In genomic region chr2:67560818-67561221, GRCh38 we compare ENCODE assay signal across 20 cellular contexts.
DNase-seq lines count a peak whose midpoint lies in the region; ATAC-seq and TF ChIP-seq lines count a peak whose summit lies in the region.
"Had no signal": no experiment of that assay in that cellular context is flagged by ENCODE, and none has a peak within 500 bp of the region (broad histone marks: within the 10 kb centered on the region; RNA-seq: fewer than 3 reads in every experiment).

No MANE protein-coding gene starts in this region.

- intact Hi-C loops in left ventricle myocardium inferior (cut with micrococcal nuclease): no loop called here
- intact Hi-C loops in activated CD4-positive, alpha-beta T cell treated with anti-CD3 and anti-CD28 coated beads for 36 hours (cut with DNase I, micrococcal nuclease): no loop called here

- in situ Hi-C loops in GM23248 (cut with MboI): no loop called here

- no peaks in the 10 kb centered on the region for H3K36me3 Mint-ChIP-seq in activated CD4-positive, alpha-beta T cell treated with anti-CD3 and anti-CD28 coated beads for 36 hours (ENCODE audit: low read depth)
- no peaks in the 10 kb centered on the region for H3K36me3 Mint-ChIP-seq in stimulated activated memory B cell treated with anti-CD40 and anti-IgM and Interleukin-4, amounts not matched to agents 10 μg/mL and 1 μg/mL and 100 μg/mL, for 72 hours
- H3K36me3 Mint-ChIP-seq: neural progenitor cell had no signal

- H3K4me3 Mint-ChIP-seq in activated CD4-positive, alpha-beta T cell treated with anti-CD3 and anti-CD28 coated beads for 36 hours: no peak overlapping the region
- no peak overlapping the region for H3K4me3 Mint-ChIP-seq in stimulated activated memory B cell treated with anti-CD40 and anti-IgM and Interleukin-4, amounts not matched to agents 10 μg/mL and 1 μg/mL and 100 μg/mL, for 72 hours
- H3K4me3 Mint-ChIP-seq: neural progenitor cell had no signal

- CTCF ChIA-PET in activated CD4-positive, alpha-beta T cell treated with anti-CD3 and anti-CD28 coated beads for 36 hours (lab: Charles Lee): interaction anchor here (1.3 kb wide), 1 partner anchor 10 kb away, joined by 4 read pairs; no protein-coding TSS in a partner anchor

- H4K20me1 ChIP-seq in GM23248 (ENCODE audit: insufficient read depth): no peaks in the 10 kb centered on the region

- H3K4me1 Mint-ChIP-seq in activated CD4-positive, alpha-beta T cell treated with anti-CD3 and anti-CD28 coated beads for 36 hours: no peaks in the 10 kb centered on the region
- no peaks in the 10 kb centered on the region for H3K4me1 Mint-ChIP-seq in stimulated activated memory B cell treated with anti-CD40 and anti-IgM and Interleukin-4, amounts not matched to agents 10 μg/mL and 1 μg/mL and 100 μg/mL, for 72 hours

- H3K27me3 ChIP-seq in GM23248 (replicated peaks; ENCODE audit: insufficient read depth) (no peaks in the 10 kb centered on the region), adipocyte (replicated peaks; ENCODE audit: control insufficient read depth, insufficient read depth, low read length) (no peaks in the 10 kb centered on the region), left ventricle myocardium inferior (ENCODE audit: low read depth) (no peaks in the 10 kb centered on the region)
- H3K27me3 ChIP-seq: foreskin keratinocyte, neural progenitor cell had no signal

- H2AFZ ChIP-seq in GM23248: no peak overlapping the region
- H2AFZ ChIP-seq: neural progenitor cell had no signal

- H3K27ac Mint-ChIP-seq in activated CD4-positive, alpha-beta T cell treated with anti-CD3 and anti-CD28 coated beads for 36 hours: no peak overlapping the region
- no peak overlapping the region for H3K27ac Mint-ChIP-seq in stimulated activated memory B cell treated with anti-CD40 and anti-IgM and Interleukin-4, amounts not matched to agents 10 μg/mL and 1 μg/mL and 100 μg/mL, for 72 hours
- H3K27ac Mint-ChIP-seq: neural progenitor cell had no signal

- no peaks in the 10 kb centered on the region for H3K79me2 ChIP-seq in GM23248 (ENCODE audit: insufficient read depth)

- H3K36me3 ChIP-seq in GM23248 (ENCODE audit: low read depth) (no peaks in the 10 kb centered on the region), adipocyte (ENCODE audit: control insufficient read depth, insufficient read depth, low read length, severe bottlenecking) (no peaks in the 10 kb centered on the region), left ventricle myocardium inferior (no peaks in the 10 kb centered on the region)
- H3K36me3 ChIP-seq: neural progenitor cell, thoracic aorta had no signal

- 96 to 100% methylated on average over 2 of the region's 2 CpGs for WGBS in GM23248 (ENCODE audit: low coverage in 1 of 2, low lambda C conversion rate in 2 of 2, missing lambda C conversion rate in 2 of 2), 2 experiments

- DNase-seq in GM23248 (no peak), adipocyte (ENCODE audit: low read depth) (peak; percentile 64), left ventricle myocardium inferior (no peak), renal cortical epithelial cell (ENCODE audit: low read depth) (peak; percentile 21), RKO (ENCODE audit: low spot score) (no peak), cerebellum (ENCODE audit: low spot score) (no peak)
- DNase-seq in activated CD4-positive, alpha-beta T cell treated with anti-CD3 and anti-CD28 coated beads for 36 hours: no peak
- DNase-seq: activated CD4-positive, alpha-beta T cell treated with anti-CD3 and anti-CD28 coated beads, Interleukin-2, amount 50 U/mL, for 1 hour; activated CD8-positive, alpha-beta memory T cell treated with anti-CD3 and anti-CD28 coated beads, Interleukin-2, amount 50 U/mL, for 48 hours; activated gamma-delta T cell treated with Interleukin-2 at 50 U/mL for 16 hours; cerebellar nuclear complex; Karpas-422; NCI-H1092; NCI-H446; RPMI8226; stimulated activated CD4-positive, alpha-beta T cell treated with anti-CD3 and anti-CD28 coated beads, Interleukin-15, amount 100 ng/mL, for 24 hours had no signal

- H3K4me3 ChIP-seq in GM23248 (no peak overlapping the region), adipocyte (ENCODE audit: low read length) (no peak overlapping the region), left ventricle myocardium inferior (no peak overlapping the region)
- H3K4me3 ChIP-seq: neural progenitor cell had no signal

- H3K27ac ChIP-seq in GM23248: peak overlapping the region; percentile 20
- peak overlapping the region; percentile 79 for H3K27ac ChIP-seq in left ventricle myocardium inferior (replicated peaks)
- H3K27ac ChIP-seq: foreskin keratinocyte, neural progenitor cell, thoracic aorta had no signal

- peaks cover 48% of the 10 kb centered on the region for H3F3A ChIP-seq in GM23248 (ENCODE audit: insufficient read depth)

- peaks cover 2% of the 10 kb centered on the region; the same call in 1 of the 2 replicates for H3K9me2 ChIP-seq in GM23248 (ENCODE audit: insufficient read depth)

- peaks cover 35% of the 10 kb centered on the region for H3K4me1 ChIP-seq in GM23248 (ENCODE audit: insufficient read depth)
- H3K4me1 ChIP-seq in adipocyte (ENCODE audit: control insufficient read depth, insufficient read depth, low read length): peaks cover 47% of the 10 kb centered on the region
- peaks cover 19% of the 10 kb centered on the region for H3K4me1 ChIP-seq in left ventricle myocardium inferior
- H3K4me1 ChIP-seq: neural progenitor cell had no signal

- no peak for ATAC-seq in activated CD4-positive, alpha-beta T cell treated with anti-CD3 and anti-CD28 coated beads for 36 hours
- ATAC-seq in stimulated activated memory B cell treated with anti-CD40 and anti-IgM and Interleukin-4, amounts not matched to agents 10 μg/mL and 1 μg/mL and 100 μg/mL, for 72 hours: no peak

- H3K27me3 Mint-ChIP-seq in activated CD4-positive, alpha-beta T cell treated with anti-CD3 and anti-CD28 coated beads for 36 hours: no peaks in the 10 kb centered on the region
- no peaks in the 10 kb centered on the region for H3K27me3 Mint-ChIP-seq in stimulated activated memory B cell treated with anti-CD40 and anti-IgM and Interleukin-4, amounts not matched to agents 10 μg/mL and 1 μg/mL and 100 μg/mL, for 72 hours

- POLR2A ChIA-PET in activated CD4-positive, alpha-beta T cell treated with anti-CD3 and anti-CD28 coated beads for 36 hours (lab: Charles Lee): no interaction called here

- H3K9me3 Mint-ChIP-seq in activated CD4-positive, alpha-beta T cell treated with anti-CD3 and anti-CD28 coated beads for 36 hours (ENCODE audit: low read depth): no peaks in the 10 kb centered on the region
- H3K9me3 Mint-ChIP-seq in stimulated activated memory B cell treated with anti-CD40 and anti-IgM and Interleukin-4, amounts not matched to agents 10 μg/mL and 1 μg/mL and 100 μg/mL, for 72 hours: no peaks in the 10 kb centered on the region
- H3K9me3 Mint-ChIP-seq: neural progenitor cell had no signal

- H3K9me3 ChIP-seq in GM23248 (ENCODE audit: low read depth) (no peaks in the 10 kb centered on the region), adipocyte (ENCODE audit: control insufficient read depth, low read length) (no peaks in the 10 kb centered on the region), left ventricle myocardium inferior (replicated peaks) (no peaks in the 10 kb centered on the region)
- H3K9me3 ChIP-seq: thoracic aorta had no signal

- no peak for TF ChIP-seq CTCF in left ventricle myocardium inferior (IDR thresholded peaks at IDR 0.05; ENCODE audit: borderline replicate concordance)

- H3K4me2 ChIP-seq in GM23248 (ENCODE audit: unreplicated experiment): peak overlapping the region; percentile 13
- H3K4me2 ChIP-seq: neural progenitor cell had no signal

- H3K9ac ChIP-seq in GM23248 (no peak overlapping the region), adipocyte (ENCODE audit: low read length) (no peak overlapping the region)
- H3K9ac ChIP-seq: neural progenitor cell had no signal

Comparison
In these comparisons a context has a peak if more than half of its experiments do, and no peak if none do; other contexts are left out.
1. DNase-seq: peak in adipocyte (single experiment) and renal cortical epithelial cell (single experiment); none in GM23248 (single experiment), left ventricle myocardium inferior (single experiment), activated CD4-positive, alpha-beta T cell treated with anti-CD3 and anti-CD28 coated beads for 36 hours (single experiment), RKO (single experiment) and cerebellum (single experiment).